19 cellular contexts compared by ENCODE assay signal in genomic region chr10:124033887-124034218, GRCh38. TPM values are rescaled to one million over a fixed set of nuclear protein-coding genes. Genes with fewer than 3 reads are reported as not detected.
A peak's percentile ranks its signal among the peaks of the same experiment; 100 is the strongest.
DNase-seq lines count a peak whose midpoint lies in the region; ATAC-seq, FAIRE-seq and TF ChIP-seq lines count a peak whose summit lies in the region.
"Had no signal": no experiment of that assay in that cellular context is flagged by ENCODE, and none has a peak within 500 bp of the region (broad histone marks: within the 10 kb centered on the region; RNA-seq: fewer than 3 reads in every experiment).

No MANE protein-coding gene starts in this region.

- DNase-seq in astrocyte (ENCODE audit: low read depth) (peak; percentile 39), right cardiac atrium (peak; percentile 59 to 80 (median 77)), retinal pigment epithelial cell (ENCODE audit: low read depth) (peak; percentile 40), NK-92 (lab: John Stamatoyannopoulos, UW; ENCODE audit: unreplicated experiment) (no peak), mesendoderm (no peak), GM03348 (ENCODE audit: low spot score) (no peak)
- DNase-seq: activated CD4-positive, CD25-positive, alpha-beta regulatory T cell; activated naive CD8-positive, alpha-beta T cell treated with anti-CD3 and anti-CD28 coated beads, Interleukin-2, amount 10 ng/mL, durations not matched to agents 7 days and 5 days; Calu3; GOT3; Karpas-422; NCI-H146; NCI-H446; stimulated activated CD4-positive, alpha-beta T cell treated with anti-CD3 and anti-CD28 coated beads, Interleukin-4, amount 100 ng/mL, for 4 hours had no signal

- no peak overlapping the region for H3K18ac ChIP-seq in mesendoderm (ENCODE audit: low read length)

- no peak overlapping the region for H3K23ac ChIP-seq in mesendoderm (ENCODE audit: low read length)

- no peaks in the 10 kb centered on the region for H3K27me3 ChIP-seq in BLaER1 treated with 17β-estradiol and CSF1 and Interleukin-3, amounts not matched to agents 10 nM and 100 nM
- H3K27me3 ChIP-seq in astrocyte (ENCODE audit: insufficient read depth, low read length) = peaks cover 14% of the 10 kb centered on the region
- H3K27me3 ChIP-seq in right cardiac atrium (ENCODE audit: control insufficient read depth, insufficient read depth) = no peaks in the 10 kb centered on the region
- no peaks in the 10 kb centered on the region for H3K27me3 ChIP-seq in mesendoderm (ENCODE audit: insufficient read depth, low read length, poor library complexity)

- peaks cover 21% of the 10 kb centered on the region for H3K36me3 Mint-ChIP-seq in astrocyte (ENCODE audit: low read depth, unreplicated experiment)
- H3K36me3 Mint-ChIP-seq: activated naive CD8-positive, alpha-beta T cell treated with anti-CD3 and anti-CD28 coated beads, Interleukin-2, amount 10 ng/mL, durations not matched to agents 7 days and 5 days had no signal

- ATAC-seq in right cardiac atrium (peak; percentile 57 to 68), HG03135 (IDR thresholded peaks at IDR 0.05; ENCODE audit: unreplicated experiment) (no peak)

- peaks cover 10% of the 10 kb centered on the region for H3K27me3 Mint-ChIP-seq in astrocyte (ENCODE audit: low read depth, unreplicated experiment)

- peaks cover 4% of the 10 kb centered on the region for H3K4me1 Mint-ChIP-seq in astrocyte (ENCODE audit: low read depth, unreplicated experiment)

- peak overlapping the region in 4 of 11 experiments; percentile 8 to 18 (median 16); a peak in 3 of 22 replicates for H3K4me2 ChIP-seq in BLaER1 treated with 17β-estradiol and CSF1 and Interleukin-3, amounts not matched to agents 10 nM and 100 nM
- peak overlapping the region; percentile 67 for H3K4me2 ChIP-seq in astrocyte (ENCODE audit: low read length)
- H3K4me2 ChIP-seq in mesendoderm (ENCODE audit: low read length) = no peak overlapping the region

- H3K79me1 ChIP-seq in mesendoderm (ENCODE audit: low read length) = no peaks in the 10 kb centered on the region

- no peak overlapping the region for H3K4me3 ChIP-seq in BLaER1 treated with 17β-estradiol and CSF1 and Interleukin-3, amounts not matched to agents 10 nM and 100 nM
- H3K4me3 ChIP-seq in astrocyte (ENCODE audit: insufficient read depth, low read depth, low read length) (no peak overlapping the region), right cardiac atrium (ENCODE audit: low read length) (no peak overlapping the region), retinal pigment epithelial cell (ENCODE audit: low read length) (no peak overlapping the region), mesendoderm (ENCODE audit: low read length) (no peak overlapping the region)

- no peak for FAIRE-seq in astrocyte (lab: Jason Lieb, UNC)
- FAIRE-seq: islet of Langerhans had no signal

- no peak overlapping the region for H2BK5ac ChIP-seq in mesendoderm (ENCODE audit: low read length)

- H4K5ac ChIP-seq in mesendoderm (ENCODE audit: low read length) = no peak overlapping the region

- no peak overlapping the region for H2BK120ac ChIP-seq in mesendoderm (ENCODE audit: low read depth, low read length)

- H2AFZ ChIP-seq in astrocyte (ENCODE audit: low read depth, low read length) = no peak overlapping the region

- peaks cover 39 to 66% (median 51%) of the 10 kb centered on the region in 10 experiments for H3K4me1 ChIP-seq in BLaER1 treated with 17β-estradiol and CSF1 and Interleukin-3, amounts not matched to agents 10 nM and 100 nM
- H3K4me1 ChIP-seq in astrocyte (ENCODE audit: insufficient read depth, low read length) (peaks cover 14% of the 10 kb centered on the region), right cardiac atrium (ENCODE audit: control insufficient read depth, insufficient read depth, low read length) (peaks cover 5% of the 10 kb centered on the region), mesendoderm (ENCODE audit: control insufficient read depth, low read depth, low read length) (peaks cover 2% of the 10 kb centered on the region)

- intact Hi-C loops in right cardiac atrium (cut with DNase I) = no loop called here

- TF ChIP-seq CTCF in astrocyte (IDR thresholded peaks at IDR 0.05; ENCODE audit: insufficient read depth, low read depth, low read length) (no peak), retinal pigment epithelial cell (conservative IDR thresholded peaks at IDR 0.05; ENCODE audit: low read depth, low read length) (no peak)

- no peak overlapping the region for H3K4me3 Mint-ChIP-seq in astrocyte (ENCODE audit: unreplicated experiment)
- H3K4me3 Mint-ChIP-seq: activated naive CD8-positive, alpha-beta T cell treated with anti-CD3 and anti-CD28 coated beads, Interleukin-2, amount 10 ng/mL, durations not matched to agents 7 days and 5 days; central memory CD8-positive, alpha-beta T cell had no signal

- no peak overlapping the region for H3K56ac ChIP-seq in mesendoderm (ENCODE audit: low read length)

- no peak overlapping the region for H2BK15ac ChIP-seq in mesendoderm (replicated peaks; ENCODE audit: low read depth)

- H3K4ac ChIP-seq in mesendoderm (ENCODE audit: low read depth, low read length) = no peak overlapping the region

- H3K9ac ChIP-seq in BLaER1 treated with 17β-estradiol and CSF1 and Interleukin-3, amounts not matched to agents 10 nM and 100 nM = no peak overlapping the region
- H3K9ac ChIP-seq in astrocyte (ENCODE audit: low read length) (peak overlapping the region; percentile 13), mesendoderm (ENCODE audit: low read length) (no peak overlapping the region)

- no peaks in the 10 kb centered on the region for H3K9me3 ChIP-seq in BLaER1 treated with 17β-estradiol and CSF1 and Interleukin-3, amounts not matched to agents 10 nM and 100 nM (replicated peaks in 1 of 11)
- no peaks in the 10 kb centered on the region for H3K9me3 ChIP-seq in astrocyte (ENCODE audit: insufficient read depth, low read depth, low read length)
- no peaks in the 10 kb centered on the region for H3K9me3 ChIP-seq in right cardiac atrium (ENCODE audit: control insufficient read depth, low read length)

- H3K27ac Mint-ChIP-seq in astrocyte (ENCODE audit: unreplicated experiment) = no peak overlapping the region
- H3K27ac Mint-ChIP-seq: activated naive CD8-positive, alpha-beta T cell treated with anti-CD3 and anti-CD28 coated beads, Interleukin-2, amount 10 ng/mL, durations not matched to agents 7 days and 5 days had no signal

- H3K36me3 ChIP-seq in BLaER1 treated with 17β-estradiol and CSF1 and Interleukin-3, amounts not matched to agents 10 nM and 100 nM = peaks cover 84 to 100% (median 95%) of the 10 kb centered on the region in 11 experiments
- no peaks in the 10 kb centered on the region for H3K36me3 ChIP-seq in astrocyte (ENCODE audit: insufficient read depth, low read length)
- no peaks in the 10 kb centered on the region for H3K36me3 ChIP-seq in mesendoderm (ENCODE audit: control insufficient read depth, insufficient read depth, low read length)

- 51% methylated on average over 8 of the region's 8 CpGs for WGBS in right cardiac atrium
- no CpG with 5 or more reads among the region's 8 CpGs for WGBS in mesendoderm (ENCODE audit: extremely low coverage, insufficient coverage, low lambda C conversion rate)

- H3K27ac ChIP-seq in BLaER1 treated with 17β-estradiol and CSF1 and Interleukin-3, amounts not matched to agents 10 nM and 100 nM = peak overlapping the region in 6 of 11 experiments; percentile 6 to 77 (median 72); a peak in 6 of 22 replicates
- H3K27ac ChIP-seq in astrocyte (ENCODE audit: low read depth, low read length) (peak overlapping the region; percentile 40), right cardiac atrium (ENCODE audit: low read length) (no peak overlapping the region), mesendoderm (ENCODE audit: low read depth, low read length) (no peak overlapping the region)
- H3K27ac ChIP-seq: HL-60 had no signal

- H3K79me2 ChIP-seq in astrocyte (ENCODE audit: insufficient read depth, low read length) (no peaks in the 10 kb centered on the region), mesendoderm (ENCODE audit: control insufficient read depth, insufficient read depth, low read length) (no peaks in the 10 kb centered on the region)

- no peak overlapping the region for H2AK5ac ChIP-seq in mesendoderm (ENCODE audit: low read length)

- H4K8ac ChIP-seq in mesendoderm (ENCODE audit: low read depth, low read length) = no peak overlapping the region

- H4K20me1 ChIP-seq in BLaER1 treated with 17β-estradiol and CSF1 and Interleukin-3, amounts not matched to agents 10 nM and 100 nM = peaks cover 23 to 100% (median 64%) of the 10 kb centered on the region in 11 experiments; a peak in 21 of 22 replicates
- no peaks in the 10 kb centered on the region for H4K20me1 ChIP-seq in astrocyte (ENCODE audit: insufficient read depth, low read length)

- peaks cover 2% of the 10 kb centered on the region for H3K9me3 Mint-ChIP-seq in astrocyte (ENCODE audit: unreplicated experiment)
- H3K9me3 Mint-ChIP-seq: activated naive CD8-positive, alpha-beta T cell treated with anti-CD3 and anti-CD28 coated beads, Interleukin-2, amount 10 ng/mL, durations not matched to agents 7 days and 5 days; central memory CD8-positive, alpha-beta T cell had no signal

RNA-seq across cellular contexts. Expression of gene CHST15, which starts 59.5 kb away (rescaled TPM):
- total RNA-seq in astrocyte (20.6 and 21.2 TPM in 2 replicates), right cardiac atrium (10 to 100 TPM in 1 of 4 donors, 1 to 10 TPM in 3; 5.0 to 11.9 (median 8.7) TPM)
- polyA plus RNA-seq in right cardiac atrium = 2.2 TPM
- 12.6 TPM for polyA plus RNA-seq in mesendoderm (2013, experiment 1 of 2)
- polyA plus RNA-seq in mesendoderm (2013, experiment 2 of 2) = 12.3 TPM

Comparison
In these comparisons a context has a peak if more than half of its experiments do, and no peak if none do; other contexts are left out.
1. H3K27ac ChIP-seq: peak in BLaER1 treated with 17β-estradiol and CSF1 and Interleukin-3, amounts not matched to agents 10 nM and 100 nM (6 of 11) and astrocyte (single experiment); none in right cardiac atrium (single experiment) and mesendoderm (single experiment).
2. DNase-seq: peak in astrocyte (single experiment), right cardiac atrium (3 of 3) and retinal pigment epithelial cell (single experiment); none in NK-92 (single experiment), mesendoderm (single experiment) and GM03348 (single experiment).